Comparison of ENCODE assay signal across 41 cellular contexts in the genomic region with DNA sequence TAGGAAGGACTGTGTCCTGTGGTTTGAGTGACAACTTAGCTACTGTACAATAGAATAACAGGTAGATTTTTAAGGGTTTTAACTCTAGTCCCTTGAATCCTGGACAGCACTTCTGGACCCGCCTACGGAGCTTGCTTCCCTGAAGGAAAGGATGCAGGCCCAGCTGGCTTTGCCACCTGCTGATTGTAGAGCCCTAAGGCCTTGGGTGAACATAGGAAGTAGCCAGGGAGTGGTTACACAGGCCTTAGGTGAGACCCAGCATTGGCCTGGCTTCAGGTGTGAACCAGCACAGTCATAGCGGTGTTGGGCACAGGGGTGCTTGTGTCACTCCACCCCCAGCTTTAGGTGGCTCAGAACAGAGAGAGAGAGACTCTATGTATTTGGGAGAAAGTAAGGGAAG.
"Had no signal": no experiment of that assay in that cellular context is flagged by ENCODE, and none has a peak within 500 bp of the region (broad histone marks: within the 10 kb centered on the region; RNA-seq: fewer than 3 reads in every experiment).

No MANE protein-coding gene starts in this region.

- H3K27ac Mint-ChIP-seq: activated naive CD4-positive, alpha-beta T cell treated with anti-CD3 and anti-CD28 coated beads for 36 hours; activated naive CD4-positive, alpha-beta T cell treated with anti-CD3 and anti-CD28 coated beads, Interleukin-2, amount 10 ng/mL, durations not matched to agents 7 days and 5 days; activated naive CD4-positive, alpha-beta T cell treated with anti-CD3 and anti-CD28 coated beads, Interleukin-2, amount 50 U/mL, for 24 hours; activated naive CD4-positive, alpha-beta T cell treated with anti-CD3 and anti-CD28 coated beads, Interleukin-2, amount 50 U/mL, for 72 hours; activated naive CD8-positive, alpha-beta T cell; activated naive CD8-positive, alpha-beta T cell treated with anti-CD3 and anti-CD28 coated beads for 36 hours; activated naive CD8-positive, alpha-beta T cell treated with anti-CD3 and anti-CD28 coated beads, Interleukin-2, amount 10 ng/mL, durations not matched to agents 7 days and 5 days; activated naive CD8-positive, alpha-beta T cell treated with anti-CD3 and anti-CD28 coated beads, Interleukin-2, amount 50 U/mL, for 24 hours; activated T-cell treated with anti-CD3 and anti-CD28 coated beads, Interleukin-2, amount 50 U/mL, for 24 hours; activated T-cell treated with anti-CD3 and anti-CD28 coated beads, Interleukin-2, amount 50 U/mL, for 72 hours; activated T-helper 1 cell treated with anti-CD3 and anti-CD28 coated beads, Interleukin-12 subunit alpha, Interleukin-12 subunit beta, Interleukin-2, Interleukin-4 antibody, amounts not matched to agents 30 ng/mL and 10 ng/mL and 1 ng/mL, durations not matched to agents 14 hours and 24 hours and 36 hours; activated T-helper 17 cell treated with anti-CD3 and anti-CD28 coated beads, Interleukin-2, amount 50 U/mL, for 72 hours; activated T-helper 2 cell treated with anti-CD3 and anti-CD28 coated beads, Interferon-gamma antibody, Interleukin-2, Interleukin-4, amounts not matched to agents 10 μg/mL and 5 μg/mL and 100 μg/mL, durations not matched to agents 14 hours and 24 hours and 36 hours; brain had no signal

- H3K4me1 Mint-ChIP-seq: activated naive CD4-positive, alpha-beta T cell treated with anti-CD3 and anti-CD28 coated beads, Interleukin-2, amount 10 ng/mL, durations not matched to agents 7 days and 5 days; activated naive CD4-positive, alpha-beta T cell treated with anti-CD3 and anti-CD28 coated beads, Interleukin-2, amount 50 U/mL, for 24 hours; activated naive CD8-positive, alpha-beta T cell treated with anti-CD3 and anti-CD28 coated beads for 36 hours; activated naive CD8-positive, alpha-beta T cell treated with anti-CD3 and anti-CD28 coated beads, Interleukin-2, amount 10 ng/mL, durations not matched to agents 7 days and 5 days; activated naive CD8-positive, alpha-beta T cell treated with anti-CD3 and anti-CD28 coated beads, Interleukin-2, amount 50 U/mL, for 24 hours; activated T-helper 17 cell treated with anti-CD3 and anti-CD28 coated beads, Interleukin-2, amount 50 U/mL, for 72 hours; brain; central memory CD8-positive, alpha-beta T cell had no signal

- ATAC-seq: activated naive CD4-positive, alpha-beta T cell treated with anti-CD3 and anti-CD28 coated beads, Interleukin-2, amount 50 U/mL, for 72 hours; activated naive CD8-positive, alpha-beta T cell treated with anti-CD3 and anti-CD28 coated beads, Interleukin-2, amount 50 U/mL, for 24 hours; activated T-cell treated with anti-CD3 and anti-CD28 coated beads, Interleukin-2, amount 50 U/mL, for 4 hours; activated T-cell treated with anti-CD3 and anti-CD28 coated beads, Interleukin-2, amount 50 U/mL, for 72 hours; activated T-helper 17 cell treated with anti-CD3 and anti-CD28 coated beads, Interleukin-2, amount 50 U/mL, for 72 hours; body of pancreas had no signal

- H3K27me3 Mint-ChIP-seq: activated naive CD4-positive, alpha-beta T cell treated with anti-CD3 and anti-CD28 coated beads, Interleukin-2, amount 10 ng/mL, durations not matched to agents 7 days and 5 days; activated naive CD4-positive, alpha-beta T cell treated with anti-CD3 and anti-CD28 coated beads, Interleukin-2, amount 50 U/mL, for 24 hours; activated naive CD8-positive, alpha-beta T cell; activated naive CD8-positive, alpha-beta T cell treated with anti-CD3 and anti-CD28 coated beads for 36 hours; activated naive CD8-positive, alpha-beta T cell treated with anti-CD3 and anti-CD28 coated beads, Interleukin-2, amount 10 ng/mL, durations not matched to agents 7 days and 5 days; activated naive CD8-positive, alpha-beta T cell treated with anti-CD3 and anti-CD28 coated beads, Interleukin-2, amount 50 U/mL, for 24 hours; activated T-cell treated with anti-CD3 and anti-CD28 coated beads, Interleukin-2, amount 50 U/mL, for 24 hours; activated T-helper 17 cell treated with anti-CD3 and anti-CD28 coated beads, Interleukin-2, amount 50 U/mL, for 72 hours; brain; central memory CD8-positive, alpha-beta T cell had no signal

- H3K9me3 Mint-ChIP-seq: activated T-cell treated with anti-CD3 and anti-CD28 coated beads, Interleukin-2, amount 50 U/mL, for 24 hours; activated T-helper 1 cell treated with anti-CD3 and anti-CD28 coated beads, Interleukin-12 subunit alpha, Interleukin-12 subunit beta, Interleukin-2, Interleukin-4 antibody, amounts not matched to agents 30 ng/mL and 10 ng/mL and 1 ng/mL, durations not matched to agents 14 hours and 24 hours and 36 hours; activated T-helper 2 cell treated with anti-CD3 and anti-CD28 coated beads, Interferon-gamma antibody, Interleukin-2, Interleukin-4, amounts not matched to agents 10 μg/mL and 5 μg/mL and 100 μg/mL, durations not matched to agents 14 hours and 24 hours and 36 hours had no signal

- H3K27ac ChIP-seq: adrenal gland, ascending aorta, body of pancreas, brain microvascular endothelial cell, breast epithelium, cardiac muscle cell had no signal

- FAIRE-seq: astrocyte, bronchial epithelial cell had no signal

- H3K4me1 ChIP-seq: adrenal gland, ascending aorta, body of pancreas, breast epithelium had no signal

- DNase-seq: activated effector memory CD4-positive, alpha-beta T cell treated with anti-CD3 and anti-CD28 coated beads, Interleukin-2, amount 50 U/mL, for 16 hours; activated effector memory CD4-positive, alpha-beta T cell treated with Interleukin-2 at 50 U/mL for 16 hours; activated gamma-delta T cell; activated gamma-delta T cell treated with Interleukin-2 at 50 U/mL for 16 hours; activated naive CD4-positive, alpha-beta T cell; activated naive CD4-positive, alpha-beta T cell treated with anti-CD3 and anti-CD28 coated beads for 36 hours; activated naive CD4-positive, alpha-beta T cell treated with anti-CD3 and anti-CD28 coated beads, Interleukin-2, amount 10 ng/mL, durations not matched to agents 7 days and 5 days; activated naive CD4-positive, alpha-beta T cell treated with anti-CD3 and anti-CD28 coated beads, Interleukin-2, amount 50 U/mL, for 16 hours; activated naive CD4-positive, alpha-beta T cell treated with Interleukin-2 at 50 U/mL for 16 hours; activated naive CD8-positive, alpha-beta T cell treated with anti-CD3 and anti-CD28 coated beads for 36 hours; activated naive CD8-positive, alpha-beta T cell treated with anti-CD3 and anti-CD28 coated beads, Interleukin-2, amount 10 ng/mL, durations not matched to agents 7 days and 5 days; activated naive CD8-positive, alpha-beta T cell treated with anti-CD3 and anti-CD28 coated beads, Interleukin-2, amount 50 U/mL, for 24 hours; activated T-cell treated with anti-CD3 and anti-CD28 coated beads for 4 hours; activated T-cell treated with anti-CD3 and anti-CD28 coated beads, Interleukin-2, amount 50 U/mL, for 1 hour; activated T-cell treated with anti-CD3 and anti-CD28 coated beads, Interleukin-2, amount 50 U/mL, for 24 hours; activated T-cell treated with anti-CD3 and anti-CD28 coated beads, Interleukin-2, amount 50 U/mL, for 4 hours; activated T-cell treated with anti-CD3 and anti-CD28 coated beads, Interleukin-2, amount 50 U/mL, for 48 hours; activated T-cell treated with anti-CD3 and anti-CD28 coated beads, Interleukin-2, amount 50 U/mL, for 72 hours; adrenal gland; amniotic stem cell; amygdala; anterior cingulate cortex; aorta; body of pancreas; brain microvascular endothelial cell; caudate nucleus; central memory CD4-positive, alpha-beta T cell; cerebellar nuclear complex had no signal

- H3K4me3 ChIP-seq: adrenal gland, ascending aorta, body of pancreas, breast epithelium, cardiac muscle cell had no signal

- H3K9me3 ChIP-seq: adrenal gland, body of pancreas had no signal

- H3K36me3 Mint-ChIP-seq: activated naive CD4-positive, alpha-beta T cell treated with anti-CD3 and anti-CD28 coated beads, Interleukin-2, amount 10 ng/mL, durations not matched to agents 7 days and 5 days; activated naive CD4-positive, alpha-beta T cell treated with anti-CD3 and anti-CD28 coated beads, Interleukin-2, amount 50 U/mL, for 24 hours; activated naive CD4-positive, alpha-beta T cell treated with anti-CD3 and anti-CD28 coated beads, Interleukin-2, amount 50 U/mL, for 72 hours; activated naive CD8-positive, alpha-beta T cell; activated naive CD8-positive, alpha-beta T cell treated with anti-CD3 and anti-CD28 coated beads for 36 hours; activated naive CD8-positive, alpha-beta T cell treated with anti-CD3 and anti-CD28 coated beads, Interleukin-2, amount 10 ng/mL, durations not matched to agents 7 days and 5 days; brain had no signal

- H3K4me3 Mint-ChIP-seq: activated naive CD4-positive, alpha-beta T cell treated with anti-CD3 and anti-CD28 coated beads for 36 hours; activated naive CD4-positive, alpha-beta T cell treated with anti-CD3 and anti-CD28 coated beads, Interleukin-2, amount 10 ng/mL, durations not matched to agents 7 days and 5 days; activated naive CD4-positive, alpha-beta T cell treated with anti-CD3 and anti-CD28 coated beads, Interleukin-2, amount 50 U/mL, for 24 hours; activated naive CD8-positive, alpha-beta T cell; activated naive CD8-positive, alpha-beta T cell treated with anti-CD3 and anti-CD28 coated beads for 36 hours; activated naive CD8-positive, alpha-beta T cell treated with anti-CD3 and anti-CD28 coated beads, Interleukin-2, amount 10 ng/mL, durations not matched to agents 7 days and 5 days; activated naive CD8-positive, alpha-beta T cell treated with anti-CD3 and anti-CD28 coated beads, Interleukin-2, amount 50 U/mL, for 24 hours; activated T-cell treated with anti-CD3 and anti-CD28 coated beads, Interleukin-2, amount 50 U/mL, for 24 hours; activated T-cell treated with anti-CD3 and anti-CD28 coated beads, Interleukin-2, amount 50 U/mL, for 4 hours; activated T-cell treated with anti-CD3 and anti-CD28 coated beads, Interleukin-2, amount 50 U/mL, for 72 hours; activated T-helper 1 cell treated with anti-CD3 and anti-CD28 coated beads, Interleukin-12 subunit alpha, Interleukin-12 subunit beta, Interleukin-2, Interleukin-4 antibody, amounts not matched to agents 30 ng/mL and 10 ng/mL and 1 ng/mL, durations not matched to agents 14 hours and 24 hours and 36 hours; activated T-helper 17 cell treated with anti-CD3 and anti-CD28 coated beads, Interleukin-2, amount 50 U/mL, for 72 hours; brain; central memory CD8-positive, alpha-beta T cell had no signal

- H3K36me3 ChIP-seq: adrenal gland, ascending aorta, brain microvascular endothelial cell, breast epithelium, cardiac muscle cell had no signal
